In genomic region chr2:148674063-148675020, GRCh38 we compare ENCODE assay signal across 8 cellular contexts. TPM values are rescaled to one million over a fixed set of nuclear protein-coding genes. Genes with fewer than 3 reads are reported as not detected.
DNase-seq lines count a peak whose midpoint lies in the region; ATAC-seq, FAIRE-seq and TF ChIP-seq lines count a peak whose summit lies in the region.

No MANE protein-coding gene starts in this region.

- TF ChIP-seq POLR2A in endothelial cell of umbilical vein (IDR thresholded peaks at IDR 0.05; ENCODE audit: low read depth, low read length) = no peak

- no peak overlapping the region for H2AFZ ChIP-seq in endothelial cell of umbilical vein (ENCODE audit: low read depth, low read length)

- dilution Hi-C loops in endothelial cell of umbilical vein (cut with MboI; ENCODE audit: extremely low pct_ligation_motif_present, low sequenced_read_pairs) = no loop called here

- FAIRE-seq in endothelial cell of umbilical vein (lab: Jason Lieb, UNC) = peak; percentile 15

- intact Hi-C loops in endothelial cell of umbilical vein (cut with micrococcal nuclease) = loop anchor here (1.0 kb wide), 1 partner anchor 29 kb away; no protein-coding TSS in a partner anchor

- no peak overlapping the region for H3K9ac ChIP-seq in endothelial cell of umbilical vein (replicated peaks; ENCODE audit: extremely low read depth, insufficient read depth, low read length)
- no peak overlapping the region for H3K9ac ChIP-seq in skeletal muscle tissue (ENCODE audit: low read depth in 1 of 3, low read length in 3 of 3)

- H3K79me2 ChIP-seq in endothelial cell of umbilical vein (ENCODE audit: control insufficient read depth, insufficient read depth, low read length) = peaks cover 88% of the 10 kb centered on the region

- H3K36me3 ChIP-seq in endothelial cell of umbilical vein (ENCODE audit: control insufficient read depth in 2 of 2, extremely low read depth in 1 of 2, insufficient read depth in 2 of 2, low read length in 2 of 2) (no peaks in the 10 kb centered on the region), skeletal muscle tissue (ENCODE audit: control insufficient read depth in 3 of 3, insufficient read depth in 3 of 3, low read length in 3 of 3) (no peaks in the 10 kb centered on the region)

- H3K4me1 ChIP-seq in endothelial cell of umbilical vein (ENCODE audit: control insufficient read depth, extremely low read depth, insufficient read depth, low read length) (peaks cover 11% of the 10 kb centered on the region), skeletal muscle tissue (ENCODE audit: control insufficient read depth in 3 of 3, insufficient read depth in 3 of 3, low read length in 3 of 3) (peaks cover 17 to 18% (median 18%) of the 10 kb centered on the region in 3 donors)

- TF ChIP-seq CTCF in endothelial cell of umbilical vein (IDR thresholded peaks at IDR 0.05; ENCODE audit: extremely low read depth in 1 of 2, insufficient read depth in 1 of 2, low read depth in 1 of 2, low read length in 2 of 2) = peak; percentile 41 to 59

- H4K20me1 ChIP-seq in endothelial cell of umbilical vein (replicated peaks; ENCODE audit: control insufficient read depth, extremely low read depth, insufficient read depth, low read length) = peaks cover 29% of the 10 kb centered on the region

- no peak overlapping the region for H3K4me2 ChIP-seq in endothelial cell of umbilical vein (ENCODE audit: insufficient read depth, low read length)

- ATAC-seq in HG02798 (IDR thresholded peaks at IDR 0.05; ENCODE audit: poor library complexity, unreplicated experiment) (peak; percentile 53), GM21825 (IDR thresholded peaks at IDR 0.05; ENCODE audit: unreplicated experiment) (no peak), GM19455 (IDR thresholded peaks at IDR 0.05; ENCODE audit: unreplicated experiment) (no peak)

- H3K4me3 ChIP-seq in endothelial cell of umbilical vein (replicated peaks in 1 of 3; ENCODE audit: insufficient read depth in 1 of 3, low read depth in 1 of 3, low read length in 3 of 3) (no peak overlapping the region), skeletal muscle tissue (ENCODE audit: low read length in 3 of 3) (peak overlapping the region in 2 of 3 donors; percentile 15 to 37)

- H3K27me3 ChIP-seq in endothelial cell of umbilical vein (ENCODE audit: control insufficient read depth in 2 of 2, insufficient read depth in 2 of 2, low read length in 2 of 2) = no peaks in the 10 kb centered on the region
- H3K27me3 ChIP-seq in skeletal muscle tissue (ENCODE audit: control insufficient read depth in 3 of 3, insufficient read depth in 3 of 3, low read length in 3 of 3) = no peaks in the 10 kb centered on the region

- H3K9me1 ChIP-seq in endothelial cell of umbilical vein (replicated peaks; ENCODE audit: control insufficient read depth, extremely low read depth, insufficient read depth, low read length) = peaks cover 2% of the 10 kb centered on the region

- no peak overlapping the region for H3K27ac ChIP-seq in endothelial cell of umbilical vein (ENCODE audit: insufficient read depth, low read depth, low read length)
- H3K27ac ChIP-seq in skeletal muscle tissue (ENCODE audit: low read depth, low read length) = no peak overlapping the region

- DNase-seq in NCI-H2029 treated with DMSO at 0.1 percent for 48 hours (lab: John Stamatoyannopoulos, UW) (peak; percentile 33), NCI-H2029 (lab: John Stamatoyannopoulos, UW) (no peak), SW480 (ENCODE audit: low spot score) (peak; percentile 32), endothelial cell of umbilical vein (ENCODE audit: low read depth, low spot score) (peak; percentile 29)

- no TSS peak for BruUV-seq in endothelial cell of umbilical vein (replicated peaks; lab: Mats Ljungman, UMichigan)

- H3K9me3 ChIP-seq in endothelial cell of umbilical vein (replicated peaks; ENCODE audit: control insufficient read depth, insufficient read depth, low read length) (no peaks in the 10 kb centered on the region), skeletal muscle tissue (ENCODE audit: control insufficient read depth in 3 of 3, low read length in 3 of 3) (no peaks in the 10 kb centered on the region)

- CTCF ChIA-PET in endothelial cell of umbilical vein (lab: Charles Lee) = interaction anchor here (3.0 kb wide), 1 partner anchor 13 kb away, joined by 10 read pairs; no protein-coding TSS in a partner anchor

- POLR2A ChIA-PET in endothelial cell of umbilical vein (lab: Charles Lee) = no interaction called here

TF ChIP-seq in endothelial cell of umbilical vein, 7 proteins besides CTCF, POLR2A, EP300 and RAD21:
- no peak for TF ChIP-seq FOS (IDR thresholded peaks at IDR 0.05; ENCODE audit: borderline replicate concordance, insufficient read depth, low read length)
- TF ChIP-seq, protein P1, sequence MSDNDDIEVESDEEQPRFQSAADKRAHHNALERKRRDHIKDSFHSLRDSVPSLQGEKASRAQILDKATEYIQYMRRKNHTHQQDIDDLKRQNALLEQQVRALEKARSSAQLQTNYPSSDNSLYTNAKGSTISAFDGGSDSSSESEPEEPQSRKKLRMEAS (IDR thresholded peaks at IDR 0.05; ENCODE audit: insufficient read depth, insufficient read length) = no peak
- no peak for TF ChIP-seq MYC (IDR thresholded peaks at IDR 0.05; ENCODE audit: low read depth, low read length)
- TF ChIP-seq GATA2 (IDR thresholded peaks at IDR 0.05; ENCODE audit: insufficient read depth, insufficient read length, low read depth, low read length) = no peak
- no peak for TF ChIP-seq EZH2 (IDR thresholded peaks at IDR 0.05; ENCODE audit: borderline replicate concordance, low read depth, low read length, severe bottlenecking)

RNA-seq across cellular contexts. Expression of gene EPC2, which starts 29.8 kb away (rescaled TPM):
- total RNA-seq in endothelial cell of umbilical vein = 24.3 and 25.2 TPM in 2 replicates
- polyA plus RNA-seq in endothelial cell of umbilical vein = 14.6 and 15.1 TPM in 2 replicates
- polyA plus RNA-seq in endothelial cell of umbilical vein (2011; cell fraction: cytosol; rRNA removed) = 13.9 and 14.7 TPM in 2 replicates
- 21.4 and 26.4 TPM in 2 replicates for polyA plus RNA-seq in endothelial cell of umbilical vein (2011; cell fraction: nucleus; rRNA removed)
- 14.7 and 16.5 TPM in 2 replicates for polyA plus RNA-seq in endothelial cell of umbilical vein (2012)
- polyA minus RNA-seq in endothelial cell of umbilical vein = 29.2 and 32.3 TPM in 2 replicates
- 12.4 TPM for polyA minus RNA-seq in endothelial cell of umbilical vein (2011; cell fraction: cytosol; rRNA and poly(A)+ RNA removed)
- polyA minus RNA-seq in endothelial cell of umbilical vein (2011; cell fraction: nucleus; rRNA and poly(A)+ RNA removed) = 91.9 and 129 TPM in 2 replicates
- total RNA-seq in skeletal muscle tissue = 20.9 TPM

Comparison
In these comparisons a context has a peak if more than half of its experiments do, and no peak if none do; other contexts are left out.
1. H3K4me3 ChIP-seq: peak in skeletal muscle tissue (2 of 3); none in endothelial cell of umbilical vein (0 of 3).